20 cellular contexts compared by ENCODE assay signal in the genomic region with DNA sequence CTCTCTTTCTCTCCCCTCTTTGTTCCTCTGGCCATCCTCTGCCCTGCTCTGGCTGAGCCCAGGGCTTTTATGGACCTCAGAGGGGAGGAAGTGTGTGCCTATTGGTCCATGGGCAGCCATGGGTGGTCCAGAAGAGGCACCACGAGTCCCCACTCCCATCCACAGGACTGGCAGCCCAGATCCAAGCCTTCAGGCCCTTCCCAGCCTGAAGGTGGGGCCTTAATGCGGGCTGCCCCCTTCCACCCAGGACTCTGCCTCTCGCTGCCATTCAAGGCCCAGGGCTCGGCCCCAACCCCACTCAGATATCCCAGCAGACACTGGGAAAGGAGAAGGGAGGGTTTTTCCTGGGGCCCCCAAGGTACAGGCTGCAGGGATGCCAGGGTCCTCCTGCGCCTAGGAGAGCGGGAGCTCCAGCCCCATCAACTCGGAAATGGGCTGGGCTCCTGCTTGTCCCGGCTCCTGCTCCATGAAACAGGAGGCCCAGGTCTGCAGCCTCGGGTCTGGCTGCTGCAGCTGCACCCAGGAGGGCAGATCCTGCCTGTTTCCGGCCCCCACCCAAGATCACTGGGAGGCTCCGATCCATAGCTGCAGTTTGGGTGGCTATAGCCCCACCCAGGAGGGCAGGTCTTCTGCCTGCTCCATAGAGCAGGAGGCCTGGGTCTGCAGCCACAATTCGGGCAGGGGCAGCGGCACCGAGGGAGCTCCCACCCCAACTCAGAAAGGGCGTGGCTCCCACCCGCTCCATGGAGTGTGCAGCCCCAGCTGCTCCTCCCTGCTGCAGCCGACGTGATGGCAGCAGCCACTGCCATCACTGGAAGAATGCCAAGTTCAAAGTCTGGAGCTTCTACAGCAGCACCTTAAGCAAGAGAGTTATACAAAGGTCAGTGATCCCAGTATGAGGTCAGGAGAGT.
A peak's percentile ranks its signal among the peaks of the same experiment; 100 is the strongest.
DNase-seq lines count a peak whose midpoint lies in the region; ATAC-seq and TF ChIP-seq lines count a peak whose summit lies in the region.
"Had no signal": no experiment of that assay in that cellular context is flagged by ENCODE, and none has a peak within 500 bp of the region (broad histone marks: within the 10 kb centered on the region; RNA-seq: fewer than 3 reads in every experiment).

No MANE protein-coding gene starts in this region.

- TF ChIP-seq CTCF in liver (IDR thresholded peaks at IDR 0.05; ENCODE audit: low read depth, low read length, missing input control) (no peak), omental fat pad (IDR thresholded peaks at IDR 0.05) (no peak)

- DNase-seq in COR-L47 (lab: John Stamatoyannopoulos, UW) (peak; percentile 78), NCI-H1105 (lab: John Stamatoyannopoulos, UW) (peak; percentile 72), RPMI8226 (peak; percentile 70), KG1 (lab: John Stamatoyannopoulos, UW) (no peak), omental fat pad (ENCODE audit: low spot score) (no peak)
- DNase-seq: activated CD4-positive, alpha-beta T cell treated with anti-CD3 and anti-CD28 coated beads for 36 hours; activated naive CD8-positive, alpha-beta T cell treated with anti-CD3 and anti-CD28 coated beads, Interleukin-2, amount 10 ng/mL, durations not matched to agents 7 days and 5 days; activated T-cell treated with anti-CD3 and anti-CD28 coated beads for 4 hours; AML-193; DMS53; H9; midbrain; NCI-H2029; PC-9; spleen had no signal

- no peaks in the 10 kb centered on the region for H3K9me3 ChIP-seq in liver (ENCODE audit: control insufficient read depth in 4 of 4, low read length in 3 of 4)
- H3K9me3 ChIP-seq: gastroesophageal sphincter, spleen had no signal

- H3K4me3 ChIP-seq in liver (ENCODE audit: low read depth in 1 of 3, low read length in 3 of 3) = no peak overlapping the region
- H3K4me3 ChIP-seq: gastroesophageal sphincter, PC-9, spleen had no signal

- H3K36me3 ChIP-seq in liver (ENCODE audit: control insufficient read depth in 4 of 4, insufficient read depth in 3 of 4, low read depth in 1 of 4, low read length in 3 of 4) = no peaks in the 10 kb centered on the region
- H3K36me3 ChIP-seq: gastroesophageal sphincter, spleen had no signal

- no peak overlapping the region for H3K9ac ChIP-seq in liver (ENCODE audit: low read depth in 1 of 2, low read length in 2 of 2)
- H3K9ac ChIP-seq: parathyroid adenoma had no signal

- no peak overlapping the region for H3K27ac ChIP-seq in liver (ENCODE audit: low read depth in 1 of 2, low read length in 2 of 2)
- H3K27ac ChIP-seq: gastroesophageal sphincter, parathyroid adenoma, PC-9, spleen had no signal

- no peak for ATAC-seq in GM18907 (IDR thresholded peaks at IDR 0.05; ENCODE audit: unreplicated experiment)
- no peak for ATAC-seq in GM21515 (IDR thresholded peaks at IDR 0.05; ENCODE audit: unreplicated experiment)
- no peak for ATAC-seq in omental fat pad (ENCODE audit: low FRiP score)
- ATAC-seq: activated CD4-positive, alpha-beta T cell treated with anti-CD3 and anti-CD28 coated beads for 36 hours; gastroesophageal sphincter had no signal

- WGBS in liver = 76% methylated on average over 18 of the region's 18 CpGs

- H3K4me1 ChIP-seq in liver (ENCODE audit: control insufficient read depth in 4 of 4, insufficient read depth in 4 of 4, low read length in 3 of 4) = peaks cover 0 to 3% (median 3%) of the 10 kb centered on the region in 4 donors
- H3K4me1 ChIP-seq: gastroesophageal sphincter, parathyroid adenoma had no signal

- H3K27me3 ChIP-seq in liver (ENCODE audit: control insufficient read depth in 4 of 4, insufficient read depth in 4 of 4, low read length in 3 of 4) = no peaks in the 10 kb centered on the region
- H3K27me3 ChIP-seq: gastroesophageal sphincter had no signal

- no peak for TF ChIP-seq RAD21 in liver (IDR thresholded peaks at IDR 0.05)

TF ChIP-seq in liver, 16 proteins besides CTCF, POLR2A, EP300 and RAD21:
- TF ChIP-seq, protein P1, sequence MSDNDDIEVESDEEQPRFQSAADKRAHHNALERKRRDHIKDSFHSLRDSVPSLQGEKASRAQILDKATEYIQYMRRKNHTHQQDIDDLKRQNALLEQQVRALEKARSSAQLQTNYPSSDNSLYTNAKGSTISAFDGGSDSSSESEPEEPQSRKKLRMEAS (IDR thresholded peaks at IDR 0.05) = no peak
- no peak for TF ChIP-seq FOXA2 (IDR thresholded peaks at IDR 0.05)
- no peak for TF ChIP-seq GABPA (IDR thresholded peaks at IDR 0.05 in 1 of 2, conservative IDR thresholded peaks at IDR 0.05 in 1 of 2)
- TF ChIP-seq, protein P2, sequence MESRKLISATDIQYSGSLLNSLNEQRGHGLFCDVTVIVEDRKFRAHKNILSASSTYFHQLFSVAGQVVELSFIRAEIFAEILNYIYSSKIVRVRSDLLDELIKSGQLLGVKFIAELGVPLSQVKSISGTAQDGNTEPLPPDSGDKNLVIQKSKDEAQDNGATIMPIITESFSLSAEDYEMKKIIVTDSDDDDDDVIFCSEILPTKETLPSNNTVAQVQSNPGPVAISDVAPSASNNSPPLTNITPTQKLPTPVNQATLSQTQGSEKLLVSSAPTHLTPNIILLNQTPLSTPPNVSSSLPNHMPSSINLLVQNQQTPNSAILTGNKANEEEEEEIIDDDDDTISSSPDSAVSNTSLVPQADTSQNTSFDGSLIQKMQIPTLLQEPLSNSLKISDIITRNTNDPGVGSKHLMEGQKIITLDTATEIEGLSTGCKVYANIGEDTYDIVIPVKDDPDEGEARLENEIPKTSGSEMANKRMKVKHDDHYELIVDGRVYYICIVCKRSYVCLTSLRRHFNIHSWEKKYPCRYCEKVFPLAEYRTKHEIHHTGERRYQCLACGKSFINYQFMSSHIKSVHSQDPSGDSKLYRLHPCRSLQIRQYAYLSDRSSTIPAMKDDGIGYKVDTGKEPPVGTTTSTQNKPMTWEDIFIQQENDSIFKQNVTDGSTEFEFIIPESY (IDR thresholded peaks at IDR 0.05) = no peak
- peak; percentile 32 to 67 for TF ChIP-seq HNF4A (conservative IDR thresholded peaks at IDR 0.05)
- TF ChIP-seq, protein P3, sequence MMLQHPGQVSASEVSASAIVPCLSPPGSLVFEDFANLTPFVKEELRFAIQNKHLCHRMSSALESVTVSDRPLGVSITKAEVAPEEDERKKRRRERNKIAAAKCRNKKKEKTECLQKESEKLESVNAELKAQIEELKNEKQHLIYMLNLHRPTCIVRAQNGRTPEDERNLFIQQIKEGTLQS (IDR thresholded peaks at IDR 0.05) = no peak
- peak; percentile 30 to 81 for TF ChIP-seq RXRA (IDR thresholded peaks at IDR 0.05)
- TF ChIP-seq, protein P4, sequence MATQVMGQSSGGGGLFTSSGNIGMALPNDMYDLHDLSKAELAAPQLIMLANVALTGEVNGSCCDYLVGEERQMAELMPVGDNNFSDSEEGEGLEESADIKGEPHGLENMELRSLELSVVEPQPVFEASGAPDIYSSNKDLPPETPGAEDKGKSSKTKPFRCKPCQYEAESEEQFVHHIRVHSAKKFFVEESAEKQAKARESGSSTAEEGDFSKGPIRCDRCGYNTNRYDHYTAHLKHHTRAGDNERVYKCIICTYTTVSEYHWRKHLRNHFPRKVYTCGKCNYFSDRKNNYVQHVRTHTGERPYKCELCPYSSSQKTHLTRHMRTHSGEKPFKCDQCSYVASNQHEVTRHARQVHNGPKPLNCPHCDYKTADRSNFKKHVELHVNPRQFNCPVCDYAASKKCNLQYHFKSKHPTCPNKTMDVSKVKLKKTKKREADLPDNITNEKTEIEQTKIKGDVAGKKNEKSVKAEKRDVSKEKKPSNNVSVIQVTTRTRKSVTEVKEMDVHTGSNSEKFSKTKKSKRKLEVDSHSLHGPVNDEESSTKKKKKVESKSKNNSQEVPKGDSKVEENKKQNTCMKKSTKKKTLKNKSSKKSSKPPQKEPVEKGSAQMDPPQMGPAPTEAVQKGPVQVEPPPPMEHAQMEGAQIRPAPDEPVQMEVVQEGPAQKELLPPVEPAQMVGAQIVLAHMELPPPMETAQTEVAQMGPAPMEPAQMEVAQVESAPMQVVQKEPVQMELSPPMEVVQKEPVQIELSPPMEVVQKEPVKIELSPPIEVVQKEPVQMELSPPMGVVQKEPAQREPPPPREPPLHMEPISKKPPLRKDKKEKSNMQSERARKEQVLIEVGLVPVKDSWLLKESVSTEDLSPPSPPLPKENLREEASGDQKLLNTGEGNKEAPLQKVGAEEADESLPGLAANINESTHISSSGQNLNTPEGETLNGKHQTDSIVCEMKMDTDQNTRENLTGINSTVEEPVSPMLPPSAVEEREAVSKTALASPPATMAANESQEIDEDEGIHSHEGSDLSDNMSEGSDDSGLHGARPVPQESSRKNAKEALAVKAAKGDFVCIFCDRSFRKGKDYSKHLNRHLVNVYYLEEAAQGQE (IDR thresholded peaks at IDR 0.05) = no peak
- no peak for TF ChIP-seq TAF1 (conservative IDR thresholded peaks at IDR 0.05)
- TF ChIP-seq HNF4G (IDR thresholded peaks at IDR 0.05) = no peak
- no peak for TF ChIP-seq JUND (IDR thresholded peaks at IDR 0.05)
- TF ChIP-seq SP1 (IDR thresholded peaks at IDR 0.05) = peak; percentile 18
- no peak for TF ChIP-seq EGR1 (IDR thresholded peaks at IDR 0.05; ENCODE audit: low read depth in 2 of 2)
- TF ChIP-seq NR2F2 (IDR thresholded peaks at IDR 0.05) = no peak
- no peak for TF ChIP-seq FOXA1 (IDR thresholded peaks at IDR 0.05)
- TF ChIP-seq YY1 (IDR thresholded peaks at IDR 0.05) = no peak

Comparison
In these comparisons a context has a peak if more than half of its experiments do, and no peak if none do; other contexts are left out.
1. DNase-seq: peak in COR-L47 (single experiment), NCI-H1105 (single experiment) and RPMI8226 (single experiment); none in KG1 (single experiment) and omental fat pad (single experiment).